Comparison of ENCODE assay signal across 10 cellular contexts in the genomic region with DNA sequence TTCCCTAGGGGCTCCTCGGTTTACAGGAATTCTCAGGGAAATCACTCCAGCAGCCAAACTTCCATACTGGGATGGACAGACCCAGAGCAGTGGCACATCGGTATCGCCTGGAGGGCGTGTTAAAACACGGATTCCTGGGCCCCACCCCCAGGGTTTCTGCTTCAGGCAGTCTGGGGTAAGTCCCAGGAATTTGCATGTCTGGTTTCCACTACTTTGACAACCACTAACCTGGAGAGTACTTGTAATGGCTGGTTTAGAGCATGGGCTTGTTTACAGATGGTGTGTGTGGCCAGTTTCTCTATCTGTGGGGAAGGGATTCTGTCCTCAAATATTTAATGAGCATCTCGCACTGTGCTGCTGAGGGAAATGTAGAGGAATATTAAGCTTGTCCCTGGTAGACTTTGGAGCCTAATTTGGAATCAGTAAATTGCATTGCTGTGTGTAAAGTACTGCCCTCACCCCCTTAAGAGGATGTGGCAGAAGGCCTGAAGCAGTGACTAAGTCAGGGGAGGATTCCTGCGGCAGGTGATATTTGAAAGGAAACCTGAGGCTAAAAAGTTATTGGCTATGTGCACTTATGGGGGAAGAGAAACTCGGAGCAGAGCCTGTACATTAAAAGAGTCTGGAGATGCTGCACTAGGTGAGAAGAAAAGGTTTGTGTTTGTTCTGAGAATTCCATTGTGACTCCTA. TPM values are rescaled to one million over a fixed set of nuclear protein-coding genes. Genes with fewer than 3 reads are reported as not detected.
DNase-seq lines count a peak whose midpoint lies in the region; ATAC-seq and TF ChIP-seq lines count a peak whose summit lies in the region.
"Had no signal": no experiment of that assay in that cellular context is flagged by ENCODE, and none has a peak within 500 bp of the region (broad histone marks: within the 10 kb centered on the region; RNA-seq: fewer than 3 reads in every experiment).

No MANE protein-coding gene starts in this region.

- H3K27ac ChIP-seq in ascending aorta, result no peak overlapping the region

- H3K27me3 Mint-ChIP-seq in activated T-cell treated with anti-CD3 and anti-CD28 coated beads, Interleukin-2, amount 50 U/mL, for 72 hours (ENCODE audit: low read depth), result no peaks in the 10 kb centered on the region
- H3K27me3 Mint-ChIP-seq: naive thymus-derived CD8-positive, alpha-beta T cell had no signal

- peaks cover 3 to 4% of the 10 kb centered on the region in 2 donors for H3K4me1 ChIP-seq in ascending aorta

- no peaks in the 10 kb centered on the region for H3K36me3 ChIP-seq in ascending aorta

- H3K4me3 ChIP-seq in ascending aorta, result no peak overlapping the region

- H3K4me3 Mint-ChIP-seq in activated T-cell treated with anti-CD3 and anti-CD28 coated beads, Interleukin-2, amount 50 U/mL, for 72 hours, result no peak overlapping the region
- H3K4me3 Mint-ChIP-seq: activated CD4-positive, alpha-beta T cell treated with anti-CD3 and anti-CD28 coated beads, Interleukin-2, amount 10 ng/mL, durations not matched to agents 24 days and 14 days; naive thymus-derived CD8-positive, alpha-beta T cell had no signal

- no peak for TF ChIP-seq CTCF in ascending aorta (IDR thresholded peaks at IDR 0.05)

- ATAC-seq in GM18502 (IDR thresholded peaks at IDR 0.05; ENCODE audit: poor library complexity, unreplicated experiment), result peak; percentile 99
- peak; percentile 97 for ATAC-seq in GM21423 (IDR thresholded peaks at IDR 0.05; ENCODE audit: unreplicated experiment)
- peak; percentile 99 for ATAC-seq in HG03354 (IDR thresholded peaks at IDR 0.05; ENCODE audit: poor library complexity, severe bottlenecking, unreplicated experiment)
- ATAC-seq in activated T-cell treated with anti-CD3 and anti-CD28 coated beads, Interleukin-2, amount 50 U/mL, for 72 hours (replicated peaks in 1 of 2), result no peak
- ATAC-seq: naive thymus-derived CD8-positive, alpha-beta T cell had no signal

- H3K4me1 Mint-ChIP-seq in activated T-cell treated with anti-CD3 and anti-CD28 coated beads, Interleukin-2, amount 50 U/mL, for 72 hours (ENCODE audit: low read depth), result no peaks in the 10 kb centered on the region
- H3K4me1 Mint-ChIP-seq: activated CD4-positive, alpha-beta T cell treated with anti-CD3 and anti-CD28 coated beads, Interleukin-2, amount 10 ng/mL, durations not matched to agents 24 days and 14 days; naive thymus-derived CD8-positive, alpha-beta T cell had no signal

- H3K27ac Mint-ChIP-seq in activated T-cell treated with anti-CD3 and anti-CD28 coated beads, Interleukin-2, amount 50 U/mL, for 72 hours, result no peak overlapping the region
- H3K27ac Mint-ChIP-seq: activated CD4-positive, alpha-beta T cell treated with anti-CD3 and anti-CD28 coated beads, Interleukin-2, amount 10 ng/mL, durations not matched to agents 24 days and 14 days had no signal

- no peaks in the 10 kb centered on the region for H3K9me3 Mint-ChIP-seq in activated T-cell treated with anti-CD3 and anti-CD28 coated beads, Interleukin-2, amount 50 U/mL, for 72 hours
- H3K9me3 Mint-ChIP-seq: activated CD4-positive, alpha-beta T cell treated with anti-CD3 and anti-CD28 coated beads, Interleukin-2, amount 10 ng/mL, durations not matched to agents 24 days and 14 days; naive thymus-derived CD8-positive, alpha-beta T cell had no signal

- H3K27me3 ChIP-seq in ascending aorta, result no peaks in the 10 kb centered on the region

- intact Hi-C loops in ascending aorta (cut with DNase I), result no loop called here

- H3K9me3 ChIP-seq in ascending aorta, result no peaks in the 10 kb centered on the region

- peaks cover 0 to 2% of the 10 kb centered on the region in 2 donors for H3K36me3 Mint-ChIP-seq in activated T-cell treated with anti-CD3 and anti-CD28 coated beads, Interleukin-2, amount 50 U/mL, for 72 hours (ENCODE audit: insufficient read depth in 2 of 2)

- DNase-seq in glomerular visceral epithelial cell (ENCODE audit: extremely low spot score) (peak; percentile 62), ascending aorta (ENCODE audit: low spot score in 2 of 2) (no peak), HuH-7.5 (ENCODE audit: low spot score) (no peak)
- no peak for DNase-seq in activated effector memory CD4-positive, alpha-beta T cell treated with Interleukin-2 at 50 U/mL for 16 hours
- no peak for DNase-seq in activated T-cell treated with anti-CD3 and anti-CD28 coated beads, Interleukin-2, amount 50 U/mL, for 72 hours
- DNase-seq: activated CD4-positive, alpha-beta T cell treated with anti-CD3 and anti-CD28 coated beads, Interleukin-2, amount 10 ng/mL, durations not matched to agents 24 days and 14 days; naive thymus-derived CD8-positive, alpha-beta T cell had no signal

RNA-seq across cellular contexts. Expression of a gene that starts 18.6 kb away (rescaled TPM):
- total RNA-seq in activated T-cell treated with anti-CD3 and anti-CD28 coated beads, Interleukin-2, amount 50 U/mL, for 72 hours, result 10 to 100 TPM; 31.1 to 33.8 TPM
- total RNA-seq in ascending aorta, result 154 TPM

Comparison
In these comparisons a context has a peak if more than half of its experiments do, and no peak if none do; other contexts are left out.
1. ATAC-seq: peak in GM18502 (single experiment), GM21423 (single experiment) and HG03354 (single experiment); none in activated T-cell treated with anti-CD3 and anti-CD28 coated beads, Interleukin-2, amount 50 U/mL, for 72 hours (0 of 2).